1 cellular context compared by ENCODE assay signal in the genomic region with DNA sequence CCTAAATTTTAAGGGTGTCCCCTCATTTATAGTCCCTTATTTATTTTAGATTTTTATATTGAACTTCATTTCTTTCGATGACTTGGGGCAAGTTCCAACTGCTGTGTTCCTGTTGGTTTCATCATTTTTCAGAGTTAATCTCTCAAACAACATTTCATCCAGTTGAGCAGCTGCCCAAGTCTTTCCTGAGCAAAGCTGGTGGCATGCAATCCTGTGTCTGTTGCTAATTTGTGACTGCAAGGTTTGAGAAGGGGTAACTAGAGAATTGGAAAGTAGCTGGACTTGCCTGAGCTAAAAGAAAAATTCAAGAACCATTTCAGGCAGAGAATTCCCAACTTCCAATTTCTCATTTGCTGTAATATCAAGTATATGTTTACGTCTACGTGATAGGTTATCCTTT.
TF ChIP-seq lines count a peak whose summit lies in the region.

No MANE protein-coding gene starts in this region.

TF ChIP-seq in H1, 55 proteins besides CTCF, POLR2A, EP300 and RAD21 (continued from another document):
- no peak for TF ChIP-seq ATF2 (IDR thresholded peaks at IDR 0.05; ENCODE audit: low read length)
- no peak for TF ChIP-seq RFX5 (IDR thresholded peaks at IDR 0.05; ENCODE audit: borderline replicate concordance, low read depth, low read length)
- no peak for TF ChIP-seq PHF8 (conservative IDR thresholded peaks at IDR 0.05; ENCODE audit: low read depth, low read length)
- TF ChIP-seq SAP30 (IDR thresholded peaks at IDR 0.05; ENCODE audit: insufficient read depth, insufficient replicate concordance, low read length) = no peak
- no peak for TF ChIP-seq BCL11A (IDR thresholded peaks at IDR 0.05; ENCODE audit: low read depth in 2 of 2, low read length in 2 of 2)
- no peak for TF ChIP-seq KDM1A (IDR thresholded peaks at IDR 0.05; ENCODE audit: borderline replicate concordance, low read length)
- TF ChIP-seq CBX8 (IDR thresholded peaks at IDR 0.05; ENCODE audit: borderline replicate concordance, low read depth, low read length) = no peak
- no peak for TF ChIP-seq POLR2AphosphoS5 (IDR thresholded peaks at IDR 0.05; ENCODE audit: low read depth, low read length)
- TF ChIP-seq NANOG (IDR thresholded peaks at IDR 0.05; ENCODE audit: insufficient read depth, low read depth, low read length, poor library complexity, severe bottlenecking) = no peak
- no peak for TF ChIP-seq ASH2L (IDR thresholded peaks at IDR 0.05; ENCODE audit: low read length)
- no peak for TF ChIP-seq MAFK (IDR thresholded peaks at IDR 0.05; ENCODE audit: low read depth, low read length)
- no peak for TF ChIP-seq RBBP5 (IDR thresholded peaks at IDR 0.05; ENCODE audit: borderline replicate concordance, low read depth, low read length)
- no peak for TF ChIP-seq JUN (IDR thresholded peaks at IDR 0.05; ENCODE audit: low read depth, low read length)
